In genomic region chr4:87103691-87104187, GRCh38 we compare ENCODE assay signal across 8 cellular contexts.
DNase-seq lines count a peak whose midpoint lies in the region; ATAC-seq and TF ChIP-seq lines count a peak whose summit lies in the region.

No MANE protein-coding gene starts in this region.

- H3K27ac Mint-ChIP-seq in Caco-2 (ENCODE audit: unreplicated experiment), result peak overlapping the region; percentile 35

- intact Hi-C loops in Caco-2 (cut with micrococcal nuclease; ENCODE audit: unreplicated experiment), result no loop called here
- intact Hi-C loops in prostate gland (cut with DNase I), result no loop called here

- H3K4me3 ChIP-seq in Caco-2 (ENCODE audit: low read depth, low read length), result no peak overlapping the region
- no peak overlapping the region for H3K4me3 ChIP-seq in RWPE2 (ENCODE audit: severe bottlenecking)
- H3K4me3 ChIP-seq in esophagus (ENCODE audit: low read depth in 1 of 2, low read length in 2 of 2), result no peak overlapping the region
- no peak overlapping the region for H3K4me3 ChIP-seq in prostate gland

- H3K9me3 Mint-ChIP-seq in Caco-2 (ENCODE audit: unreplicated experiment), result no peaks in the 10 kb centered on the region

- TF ChIP-seq CTCF in Caco-2 (IDR thresholded peaks at IDR 0.05; ENCODE audit: insufficient read depth in 1 of 2, low read depth in 1 of 2, low read length in 1 of 2, severe bottlenecking in 1 of 2, unreplicated experiment in 1 of 2) (no peak), RWPE2 (IDR thresholded peaks at IDR 0.05; ENCODE audit: poor library complexity, severe bottlenecking) (no peak), prostate gland (IDR thresholded peaks at IDR 0.05) (no peak)

- H3K27me3 ChIP-seq in Caco-2 (replicated peaks; ENCODE audit: control insufficient read depth, insufficient read depth, low read length) (no peaks in the 10 kb centered on the region), RWPE2 (ENCODE audit: insufficient read depth, poor library complexity, severe bottlenecking) (no peaks in the 10 kb centered on the region), esophagus (ENCODE audit: control insufficient read depth in 1 of 2, insufficient read depth in 2 of 2, low read length in 2 of 2) (no peaks in the 10 kb centered on the region), prostate gland (replicated peaks; ENCODE audit: insufficient read depth) (no peaks in the 10 kb centered on the region)

- no peaks in the 10 kb centered on the region for H3K27me3 Mint-ChIP-seq in Caco-2 (ENCODE audit: insufficient read depth, unreplicated experiment)

- H3K4me1 Mint-ChIP-seq in Caco-2 (ENCODE audit: low read depth, unreplicated experiment), result peaks cover 23% of the 10 kb centered on the region

- H3K4me1 ChIP-seq in Caco-2 (peaks cover 43% of the 10 kb centered on the region), RWPE2 (ENCODE audit: insufficient read depth, poor library complexity, severe bottlenecking) (peaks cover 30% of the 10 kb centered on the region), esophagus (ENCODE audit: control insufficient read depth in 2 of 2, insufficient read depth in 2 of 2, low read length in 1 of 2) (peaks cover 0 to 3% of the 10 kb centered on the region in 2 donors), prostate gland (replicated peaks) (peaks cover 3% of the 10 kb centered on the region)

- peaks cover 13% of the 10 kb centered on the region for H3K36me3 Mint-ChIP-seq in Caco-2 (ENCODE audit: insufficient read depth, unreplicated experiment)

- 40% methylated on average over 2 of the region's 2 CpGs for WGBS in esophagus, 2 donors
- WGBS in prostate gland, result 49% methylated on average over 2 of the region's 2 CpGs

- H3K27ac ChIP-seq in RWPE2 (ENCODE audit: poor library complexity, severe bottlenecking), result peak overlapping the region; percentile 23
- peak overlapping the region; percentile 71 to 80 for H3K27ac ChIP-seq in esophagus (ENCODE audit: low read depth in 2 of 2, low read length in 1 of 2)
- H3K27ac ChIP-seq in prostate gland, result peak overlapping the region; percentile 38 to 54

- no TSS peak for BruUV-seq in Caco-2 (replicated peaks; lab: Mats Ljungman, UMichigan)

- H3K36me3 ChIP-seq in Caco-2 (ENCODE audit: control insufficient read depth, insufficient read depth, low read length) (no peaks in the 10 kb centered on the region; the same call in 1 of the 2 replicates), RWPE2 (ENCODE audit: low read depth) (peaks cover 7% of the 10 kb centered on the region), esophagus (ENCODE audit: control insufficient read depth in 2 of 2, insufficient read depth in 2 of 2, low read length in 1 of 2) (peaks cover 2 to 4% of the 10 kb centered on the region in 2 donors), prostate gland (no peaks in the 10 kb centered on the region)

- H3K9me3 ChIP-seq in Caco-2 (no peaks in the 10 kb centered on the region), RWPE2 (ENCODE audit: severe bottlenecking) (no peaks in the 10 kb centered on the region), esophagus (ENCODE audit: control insufficient read depth in 2 of 2, insufficient read depth in 1 of 2, low read depth in 1 of 2, low read length in 1 of 2) (no peaks in the 10 kb centered on the region), prostate gland (no peaks in the 10 kb centered on the region)

- no peak overlapping the region for H3K4me3 Mint-ChIP-seq in Caco-2 (ENCODE audit: unreplicated experiment)

- CTCF ChIA-PET in Caco-2 (lab: Charles Lee), result no interaction called here

- POLR2A ChIA-PET in Caco-2 (lab: Charles Lee), result no interaction called here

- TF ChIP-seq POLR2A in prostate gland (IDR thresholded peaks at IDR 0.05), result no peak

- peak; percentile 69 for ATAC-seq in RWPE2 (ENCODE audit: low read depth)
- ATAC-seq in HG03520 (IDR thresholded peaks at IDR 0.05; ENCODE audit: unreplicated experiment), result no peak
- no peak for ATAC-seq in HG02678 (IDR thresholded peaks at IDR 0.05; ENCODE audit: unreplicated experiment)
- no peak for ATAC-seq in HG03039 (IDR thresholded peaks at IDR 0.05; ENCODE audit: unreplicated experiment)

- DNase-seq in Caco-2, result peak in 1 of 2 experiments; percentile 22
- no peak for DNase-seq in RWPE2 (ENCODE audit: low spot score)
- no peak for DNase-seq in prostate gland (ENCODE audit: low spot score)
- DNase-seq in foreskin melanocyte, result no peak

Comparison
In these comparisons a context has a peak if more than half of its experiments do, and no peak if none do; other contexts are left out.
1. H3K27ac ChIP-seq: peak in every context shown above with its lines; median percentile 76 in esophagus; 46 in prostate gland; 23 in RWPE2.